In the genomic region with DNA sequence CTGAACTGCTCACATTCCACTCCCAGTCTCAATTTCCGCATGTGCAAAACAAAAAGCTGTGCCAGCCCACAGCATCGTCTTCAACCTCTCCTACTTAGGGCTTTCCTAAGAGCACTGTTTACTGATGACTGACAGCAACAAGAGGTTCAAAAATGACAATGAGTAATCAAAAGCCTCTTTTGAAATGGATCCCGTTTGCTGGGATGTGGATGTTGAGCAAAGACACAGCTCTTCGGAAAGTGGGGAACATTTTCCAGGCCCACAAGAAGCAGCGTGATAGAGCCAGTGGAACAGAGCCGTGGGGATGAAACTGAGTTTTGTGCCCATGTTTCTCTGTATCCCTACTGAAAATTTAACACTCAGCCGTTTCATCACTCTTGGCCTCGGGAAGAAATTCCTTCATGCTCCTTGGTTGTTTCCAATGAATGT, we compare ENCODE assay signal across 20 cellular contexts.
DNase-seq lines count a peak whose midpoint lies in the region; ATAC-seq and TF ChIP-seq lines count a peak whose summit lies in the region.
"Had no signal": no experiment of that assay in that cellular context is flagged by ENCODE, and none has a peak within 500 bp of the region (broad histone marks: within the 10 kb centered on the region; RNA-seq: fewer than 3 reads in every experiment).

No MANE protein-coding gene starts in this region.

- ATAC-seq in Right ventricle myocardium superior (ENCODE audit: poor library complexity): peak; percentile 78
- no peak for ATAC-seq in GM21360 (IDR thresholded peaks at IDR 0.05; ENCODE audit: unreplicated experiment)
- ATAC-seq: Panc1 had no signal

- H3K27me3 Mint-ChIP-seq in osteocyte (ENCODE audit: unreplicated experiment): no peaks in the 10 kb centered on the region

- peak; percentile 66 to 93 for DNase-seq in SJCRH30
- DNase-seq in Right ventricle myocardium superior: no peak
- no peak for DNase-seq in osteocyte (ENCODE audit: extremely low spot score, unreplicated experiment)
- DNase-seq in uterus: peak in 1 of 2 donors; percentile 47
- DNase-seq in HK-2 (ENCODE audit: unreplicated experiment): no peak
- no peak for DNase-seq in NCI-H1930 (lab: John Stamatoyannopoulos, UW)
- DNase-seq: activated CD4-positive, alpha-beta T cell treated with anti-CD3 and anti-CD28 coated beads for 48 hours; activated CD8-positive, alpha-beta memory T cell treated with anti-CD3 and anti-CD28 coated beads, Interleukin-2, amount 50 U/mL, for 4 hours; activated gamma-delta T cell; GDM1; GOT3; immature natural killer cell; NCI-H1048; NCI-H2171; stimulated activated CD4-positive, alpha-beta T cell treated with anti-CD3 and anti-CD28 coated beads, Interleukin-2, amount 100 ng/mL, for 48 hours; testis had no signal

- intact Hi-C loops in Right ventricle myocardium superior (cut with DNase I): no loop called here
- intact Hi-C loops in uterus (cut with DNase I; ENCODE audit: low total_unique reads): no loop called here

- H3K4me3 ChIP-seq in SJCRH30 (no peak overlapping the region), uterus (no peak overlapping the region)
- H3K4me3 ChIP-seq: BLaER1 treated with 17β-estradiol and CSF1 and Interleukin-3, amounts not matched to agents 10 nM and 100 nM; coronary artery; testis had no signal

- peaks cover 9% of the 10 kb centered on the region for H3K36me3 Mint-ChIP-seq in osteocyte (ENCODE audit: unreplicated experiment)
- H3K36me3 Mint-ChIP-seq: immature natural killer cell had no signal

- H3K9me3 Mint-ChIP-seq in osteocyte (ENCODE audit: unreplicated experiment): peaks cover 10% of the 10 kb centered on the region
- H3K9me3 Mint-ChIP-seq: immature natural killer cell had no signal

- TF ChIP-seq POLR2A in uterus (IDR thresholded peaks at IDR 0.05): no peak

- H3K4me1 Mint-ChIP-seq in osteocyte (ENCODE audit: unreplicated experiment): peaks cover 55% of the 10 kb centered on the region

- H3K27ac ChIP-seq in SJCRH30: peak overlapping the region; percentile 80
- peak overlapping the region; percentile 69 to 74 for H3K27ac ChIP-seq in uterus
- H3K27ac ChIP-seq: BLaER1 treated with 17β-estradiol and CSF1 and Interleukin-3, amounts not matched to agents 10 nM and 100 nM had no signal

- TF ChIP-seq CTCF in osteocyte (IDR thresholded peaks at IDR 0.05) (no peak), uterus (IDR thresholded peaks at IDR 0.05) (no peak)

- peaks cover 6% of the 10 kb centered on the region; the same call in 1 of the 2 replicates for H3K9me3 ChIP-seq in SJCRH30 (replicated peaks)
- H3K9me3 ChIP-seq in uterus: no peaks in the 10 kb centered on the region
- H3K9me3 ChIP-seq: testis had no signal

- no peaks in the 10 kb centered on the region for H3K36me3 ChIP-seq in SJCRH30
- no peaks in the 10 kb centered on the region for H3K36me3 ChIP-seq in uterus
- H3K36me3 ChIP-seq: BLaER1 treated with 17β-estradiol and CSF1 and Interleukin-3, amounts not matched to agents 10 nM and 100 nM had no signal

- no peaks in the 10 kb centered on the region for H3K27me3 ChIP-seq in SJCRH30
- H3K27me3 ChIP-seq in uterus: no peaks in the 10 kb centered on the region
- H3K27me3 ChIP-seq: testis had no signal

- no peak overlapping the region for H3K4me3 Mint-ChIP-seq in osteocyte (ENCODE audit: unreplicated experiment)
- H3K4me3 Mint-ChIP-seq: immature natural killer cell had no signal

- H3K27ac Mint-ChIP-seq in osteocyte (ENCODE audit: unreplicated experiment): peak overlapping the region; percentile 98
- H3K27ac Mint-ChIP-seq: immature natural killer cell had no signal

- peaks cover 31% of the 10 kb centered on the region for H3K4me1 ChIP-seq in SJCRH30
- H3K4me1 ChIP-seq in uterus: no peaks in the 10 kb centered on the region

Comparison
In these comparisons a context has a peak if more than half of its experiments do, and no peak if none do; other contexts are left out.
1. DNase-seq: peak in SJCRH30 (2 of 2); none in Right ventricle myocardium superior (single experiment), osteocyte (single experiment), HK-2 (single experiment) and NCI-H1930 (0 of 2).